ENCODE assay signal across 1 cellular context in the genomic region with DNA sequence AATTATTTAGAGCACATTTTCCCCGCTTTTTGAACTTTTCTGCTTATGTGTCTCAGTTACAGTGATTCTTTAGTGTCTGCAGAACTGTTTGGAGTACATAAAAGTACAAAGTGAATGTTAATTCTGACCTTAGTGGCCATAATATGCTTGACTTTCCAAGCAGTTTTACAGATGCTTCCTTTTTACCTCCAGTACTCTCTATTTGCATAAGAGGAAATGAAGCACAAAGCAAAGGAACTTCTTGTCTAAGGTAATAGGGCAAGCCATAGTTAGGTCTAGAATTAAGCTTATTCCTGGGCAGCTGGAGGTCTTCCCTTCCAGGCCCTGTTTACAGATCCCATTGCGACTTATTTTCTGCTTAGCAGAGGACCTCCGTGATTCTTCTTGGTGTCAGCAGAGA.
TF ChIP-seq lines count a peak whose summit lies in the region.

No MANE protein-coding gene starts in this region.

TF ChIP-seq in HepG2, 621 proteins besides CTCF, POLR2A, EP300 and RAD21:
- no peak for TF ChIP-seq SP5 (CRISPR knock-in tag; IDR thresholded peaks at IDR 0.05; ENCODE audit: borderline replicate concordance, low read depth)
- no peak for TF ChIP-seq ZSCAN22 (CRISPR knock-in tag; IDR thresholded peaks at IDR 0.05)
- TF ChIP-seq NFE2L2 (IDR thresholded peaks at IDR 0.05; ENCODE audit: low read length) = no peak
- TF ChIP-seq, protein P1, sequence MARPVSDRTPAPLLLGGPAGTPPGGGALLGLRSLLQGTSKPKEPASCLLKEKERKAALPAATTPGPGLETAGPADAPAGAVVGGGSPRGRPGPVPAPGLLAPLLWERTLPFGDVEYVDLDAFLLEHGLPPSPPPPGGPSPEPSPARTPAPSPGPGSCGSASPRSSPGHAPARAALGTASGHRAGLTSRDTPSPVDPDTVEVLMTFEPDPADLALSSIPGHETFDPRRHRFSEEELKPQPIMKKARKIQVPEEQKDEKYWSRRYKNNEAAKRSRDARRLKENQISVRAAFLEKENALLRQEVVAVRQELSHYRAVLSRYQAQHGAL (CRISPR knock-in tag; IDR thresholded peaks at IDR 0.05; ENCODE audit: not compliant biosample characterization) = no peak
- TF ChIP-seq, protein P2, sequence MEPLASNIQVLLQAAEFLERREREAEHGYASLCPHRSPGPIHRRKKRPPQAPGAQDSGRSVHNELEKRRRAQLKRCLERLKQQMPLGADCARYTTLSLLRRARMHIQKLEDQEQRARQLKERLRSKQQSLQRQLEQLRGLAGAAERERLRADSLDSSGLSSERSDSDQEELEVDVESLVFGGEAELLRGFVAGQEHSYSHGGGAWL (CRISPR knock-in tag; IDR thresholded peaks at IDR 0.05) = no peak
- TF ChIP-seq MATR3 (CRISPR knock-in tag; IDR thresholded peaks at IDR 0.05) = no peak
- no peak for TF ChIP-seq HNRNPLL (IDR thresholded peaks at IDR 0.05; ENCODE audit: low read depth, low read length, poor library complexity, severe bottlenecking)
- no peak for TF ChIP-seq ZNF879 (CRISPR knock-in tag; IDR thresholded peaks at IDR 0.05)
- TF ChIP-seq, protein P3, sequence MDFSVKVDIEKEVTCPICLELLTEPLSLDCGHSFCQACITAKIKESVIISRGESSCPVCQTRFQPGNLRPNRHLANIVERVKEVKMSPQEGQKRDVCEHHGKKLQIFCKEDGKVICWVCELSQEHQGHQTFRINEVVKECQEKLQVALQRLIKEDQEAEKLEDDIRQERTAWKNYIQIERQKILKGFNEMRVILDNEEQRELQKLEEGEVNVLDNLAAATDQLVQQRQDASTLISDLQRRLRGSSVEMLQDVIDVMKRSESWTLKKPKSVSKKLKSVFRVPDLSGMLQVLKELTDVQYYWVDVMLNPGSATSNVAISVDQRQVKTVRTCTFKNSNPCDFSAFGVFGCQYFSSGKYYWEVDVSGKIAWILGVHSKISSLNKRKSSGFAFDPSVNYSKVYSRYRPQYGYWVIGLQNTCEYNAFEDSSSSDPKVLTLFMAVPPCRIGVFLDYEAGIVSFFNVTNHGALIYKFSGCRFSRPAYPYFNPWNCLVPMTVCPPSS (IDR thresholded peaks at IDR 0.05) = no peak
- TF ChIP-seq, protein P4, sequence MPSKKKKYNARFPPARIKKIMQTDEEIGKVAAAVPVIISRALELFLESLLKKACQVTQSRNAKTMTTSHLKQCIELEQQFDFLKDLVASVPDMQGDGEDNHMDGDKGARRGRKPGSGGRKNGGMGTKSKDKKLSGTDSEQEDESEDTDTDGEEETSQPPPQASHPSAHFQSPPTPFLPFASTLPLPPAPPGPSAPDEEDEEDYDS (CRISPR knock-in tag; IDR thresholded peaks at IDR 0.05) = no peak
- no peak for TF ChIP-seq CREM (IDR thresholded peaks at IDR 0.05)
- no peak for TF ChIP-seq CREM (CRISPR knock-in tag; IDR thresholded peaks at IDR 0.05)
- no peak for TF ChIP-seq ZNF124 (CRISPR knock-in tag; IDR thresholded peaks at IDR 0.05)
- no peak for TF ChIP-seq ZNF3 (CRISPR knock-in tag; IDR thresholded peaks at IDR 0.05)
- TF ChIP-seq TP53 (CRISPR knock-in tag; conservative IDR thresholded peaks at IDR 0.05) = no peak
- no peak for TF ChIP-seq SRSF9 (IDR thresholded peaks at IDR 0.05; ENCODE audit: borderline replicate concordance, insufficient read depth, low read depth, low read length, poor library complexity, severe bottlenecking)
- TF ChIP-seq EED (CRISPR knock-in tag; IDR thresholded peaks at IDR 0.05) = no peak
